Comparison of ENCODE assay signal across 21 cellular contexts in the genomic region with DNA sequence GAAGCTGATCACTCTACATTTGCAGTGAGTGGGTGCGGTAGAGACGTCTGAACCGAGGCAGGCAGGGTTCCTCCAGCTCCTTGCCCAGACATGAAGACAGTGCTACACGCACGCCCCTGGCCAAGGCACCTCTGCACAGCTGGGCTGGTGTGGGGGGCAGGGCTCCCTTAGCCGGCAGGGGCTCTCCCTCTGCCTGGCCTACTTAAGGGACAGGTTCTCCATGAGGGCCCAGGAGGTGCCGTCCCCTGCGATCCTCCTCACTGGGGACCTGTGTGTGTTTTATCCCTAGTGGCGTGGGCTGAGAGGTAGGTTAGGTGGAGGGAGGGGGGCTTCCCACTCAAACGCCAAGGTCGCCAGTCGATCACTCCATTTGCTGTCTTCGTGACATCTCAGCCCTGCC. TPM values are rescaled to one million over a fixed set of nuclear protein-coding genes. Genes with fewer than 3 reads are reported as not detected.
DNase-seq lines count a peak whose midpoint lies in the region; ATAC-seq and TF ChIP-seq lines count a peak whose summit lies in the region.
"Had no signal": no experiment of that assay in that cellular context is flagged by ENCODE, and none has a peak within 500 bp of the region (broad histone marks: within the 10 kb centered on the region; RNA-seq: fewer than 3 reads in every experiment).

No MANE protein-coding gene starts in this region.

- BruUV-seq in MCF 10A (replicated peaks; lab: Mats Ljungman, UMichigan), result no TSS peak
- BruUV-seq in OCI-LY7 (replicated peaks; lab: Mats Ljungman, UMichigan), result no TSS peak

- H4K8ac ChIP-seq in neuronal stem cell (ENCODE audit: low read depth, low read length), result no peak overlapping the region

- H2BK15ac ChIP-seq in neuronal stem cell (ENCODE audit: low read length), result no peak overlapping the region

- H3K27ac Mint-ChIP-seq in MCF 10A (ENCODE audit: low read depth, unreplicated experiment), result no peak overlapping the region
- H3K27ac Mint-ChIP-seq: activated naive CD4-positive, alpha-beta T cell treated with anti-CD3 and anti-CD28 coated beads, Interleukin-2, amount 10 ng/mL, durations not matched to agents 7 days and 5 days; CD4-positive, alpha-beta T cell; T-helper 2 cell treated with Interferon-gamma antibody and Interleukin-4, amounts not matched to agents 5 μg/mL and 100 μg/mL, for 36 hours had no signal

- no peak overlapping the region for H3K18ac ChIP-seq in neuronal stem cell (ENCODE audit: low read length)

- H2AK5ac ChIP-seq in neuronal stem cell (ENCODE audit: low read depth, low read length), result no peak overlapping the region

- peaks cover 21% of the 10 kb centered on the region for H3K36me3 Mint-ChIP-seq in MCF 10A (ENCODE audit: insufficient read depth, unreplicated experiment)

- H3K4me2 ChIP-seq in neuronal stem cell (ENCODE audit: insufficient read depth, low read length, poor library complexity, severe bottlenecking) (no peak overlapping the region), OCI-LY7 (ENCODE audit: low read length) (no peak overlapping the region)

- CTCF ChIA-PET in MCF 10A (lab: Yijun Ruan, JAX), result interaction anchor here (0.8 to 1.2 kb wide), 3 partner anchors 34 to 1142 kb away, joined by 3 to 4 read pairs (median 3); no protein-coding TSS in a partner anchor
- CTCF ChIA-PET in OCI-LY7 (lab: Charles Lee; ENCODE audit: unreplicated experiment), result no interaction called here

- no peak overlapping the region for H3K4ac ChIP-seq in neuronal stem cell (ENCODE audit: low read length)

- H3K4me3 Mint-ChIP-seq in MCF 10A (ENCODE audit: unreplicated experiment), result no peak overlapping the region
- H3K4me3 Mint-ChIP-seq: activated naive CD4-positive, alpha-beta T cell treated with anti-CD3 and anti-CD28 coated beads, Interleukin-2, amount 10 ng/mL, durations not matched to agents 7 days and 5 days; CD4-positive, alpha-beta T cell; naive B cell; T-helper 2 cell treated with Interferon-gamma antibody and Interleukin-4, amounts not matched to agents 5 μg/mL and 100 μg/mL, for 36 hours had no signal

- H3K79me2 ChIP-seq in OCI-LY7 (ENCODE audit: insufficient read depth, low read depth, low read length), result no peaks in the 10 kb centered on the region

- peaks cover 5 to 22% of the 10 kb centered on the region in 2 donors for H3K4me1 ChIP-seq in breast epithelium
- H3K4me1 ChIP-seq in esophagus muscularis mucosa, result peaks cover 40 to 57% (median 54%) of the 10 kb centered on the region in 4 donors
- peaks cover 0 to 2% of the 10 kb centered on the region in 2 donors for H3K4me1 ChIP-seq in neuronal stem cell (ENCODE audit: control insufficient read depth in 2 of 2, insufficient read depth in 1 of 2, low read depth in 1 of 2, low read length in 2 of 2)
- peaks cover 43 to 57% (median 52%) of the 10 kb centered on the region in 4 donors for H3K4me1 ChIP-seq in upper lobe of left lung
- no peaks in the 10 kb centered on the region for H3K4me1 ChIP-seq in OCI-LY7 (ENCODE audit: insufficient read depth, low read length, poor library complexity, severe bottlenecking)

- TF ChIP-seq CTCF in breast epithelium (IDR thresholded peaks at IDR 0.05), result no peak
- TF ChIP-seq CTCF in MCF 10A (IDR thresholded peaks at IDR 0.05; ENCODE audit: unreplicated experiment), result no peak
- TF ChIP-seq CTCF in esophagus muscularis mucosa (IDR thresholded peaks at IDR 0.05), result no peak
- no peak for TF ChIP-seq CTCF in upper lobe of left lung (IDR thresholded peaks at IDR 0.05)
- TF ChIP-seq CTCF in OCI-LY7 (conservative IDR thresholded peaks at IDR 0.05; ENCODE audit: low read length), result no peak

- no peaks in the 10 kb centered on the region for H3K9me2 ChIP-seq in OCI-LY7 (ENCODE audit: insufficient read depth, low read length)

- H3K27ac ChIP-seq in breast epithelium, result peak overlapping the region; percentile 50 to 80
- peak overlapping the region; percentile 58 to 84 (median 82) for H3K27ac ChIP-seq in esophagus muscularis mucosa (replicated peaks in 1 of 4)
- H3K27ac ChIP-seq in neuronal stem cell (replicated peaks; ENCODE audit: low read length), result no peak overlapping the region
- H3K27ac ChIP-seq in upper lobe of left lung, result peak overlapping the region; percentile 82 to 93 (median 86)
- H3K27ac ChIP-seq in OCI-LY7 (ENCODE audit: low read depth, low read length, poor library complexity, severe bottlenecking), result no peak overlapping the region
- H3K27ac ChIP-seq: brain microvascular endothelial cell, SJCRH30 had no signal

- peaks cover 8% of the 10 kb centered on the region for H3K36me3 ChIP-seq in breast epithelium
- peaks cover 15 to 21% (median 18%) of the 10 kb centered on the region in 4 donors for H3K36me3 ChIP-seq in esophagus muscularis mucosa
- H3K36me3 ChIP-seq in neuronal stem cell (replicated peaks in 1 of 2; ENCODE audit: control insufficient read depth in 2 of 2, insufficient read depth in 2 of 2, low read length in 2 of 2), result peaks cover 12 to 20% of the 10 kb centered on the region in 2 donors
- peaks cover 2 to 20% (median 15%) of the 10 kb centered on the region in 4 donors for H3K36me3 ChIP-seq in upper lobe of left lung
- peaks cover 14% of the 10 kb centered on the region; the same call in 1 of the 2 replicates for H3K36me3 ChIP-seq in OCI-LY7 (ENCODE audit: insufficient read depth, low read length)
- H3K36me3 ChIP-seq: SJCRH30 had no signal

- no peaks in the 10 kb centered on the region for H3K9me3 Mint-ChIP-seq in MCF 10A (ENCODE audit: unreplicated experiment)
- H3K9me3 Mint-ChIP-seq: activated naive CD4-positive, alpha-beta T cell treated with anti-CD3 and anti-CD28 coated beads, Interleukin-2, amount 10 ng/mL, durations not matched to agents 7 days and 5 days; CD4-positive, alpha-beta T cell; naive B cell; T-helper 2 cell treated with Interferon-gamma antibody and Interleukin-4, amounts not matched to agents 5 μg/mL and 100 μg/mL, for 36 hours had no signal

- 82% methylated on average over 11 of the region's 13 CpGs for WGBS in esophagus muscularis mucosa
- no CpG with 5 or more reads among the region's 13 CpGs for WGBS in neuronal stem cell (ENCODE audit: extremely low coverage in 2 of 2, insufficient read length in 2 of 2, insufficient replicate concordance in 1 of 2), 2 donors
- WGBS in upper lobe of left lung, 2 donors, result 75% methylated on average over 7 to 10 of the region's 13 CpGs

- H4K91ac ChIP-seq in neuronal stem cell (ENCODE audit: low read depth, low read length, poor library complexity), result no peak overlapping the region

- TF ChIP-seq POLR2A in breast epithelium (IDR thresholded peaks at IDR 0.05) (no peak), esophagus muscularis mucosa (IDR thresholded peaks at IDR 0.05; ENCODE audit: low read depth) (no peak), upper lobe of left lung (IDR thresholded peaks at IDR 0.05) (no peak)

- H2BK120ac ChIP-seq in neuronal stem cell (ENCODE audit: low read depth, low read length), result no peak overlapping the region

- DNase-seq in breast epithelium (ENCODE audit: low spot score in 2 of 2), result no peak
- DNase-seq in MCF 10A (ENCODE audit: unreplicated experiment), result no peak
- DNase-seq in esophagus muscularis mucosa (ENCODE audit: extremely low spot score), result no peak
- no peak for DNase-seq in neuronal stem cell (ENCODE audit: low spot score)
- peak in 1 of 2 donors; percentile 56 for DNase-seq in upper lobe of left lung
- DNase-seq in OCI-LY7 (ENCODE audit: low spot score), result no peak
- DNase-seq: 8988T; activated CD4-positive, alpha-beta T cell treated with anti-CD3 and anti-CD28 coated beads for 1 hour; activated CD8-positive, alpha-beta memory T cell treated with anti-CD3 and anti-CD28 coated beads, Interleukin-2, amount 50 U/mL, for 48 hours; activated naive CD4-positive, alpha-beta T cell treated with anti-CD3 and anti-CD28 coated beads, Interleukin-2, amount 10 ng/mL, durations not matched to agents 7 days and 5 days; brain microvascular endothelial cell; CD4-positive, alpha-beta T cell; EL; islet precursor cell; naive B cell; NCI-H1436 treated with DMSO at 0.1 percent for 48 hours; NCI-H446; SJCRH30 had no signal

- no peaks in the 10 kb centered on the region for H3K27me3 Mint-ChIP-seq in MCF 10A (ENCODE audit: insufficient read depth, unreplicated experiment)
- H3K27me3 Mint-ChIP-seq: CD4-positive, alpha-beta T cell; naive B cell had no signal

- no peaks in the 10 kb centered on the region for H3K27me3 ChIP-seq in breast epithelium
- no peaks in the 10 kb centered on the region for H3K27me3 ChIP-seq in esophagus muscularis mucosa
- peaks cover 0 to 2% (median 0%) of the 10 kb centered on the region in 3 experiments for H3K27me3 ChIP-seq in neuronal stem cell (ENCODE audit: control insufficient read depth in 3 of 3, insufficient read depth in 3 of 3, low read depth in 1 of 3, low read length in 3 of 3)
- H3K27me3 ChIP-seq in upper lobe of left lung, result no peaks in the 10 kb centered on the region
- H3K27me3 ChIP-seq: brain microvascular endothelial cell, SJCRH30 had no signal

- H2AFZ ChIP-seq in neuronal stem cell (ENCODE audit: low read length) (peak overlapping the region; percentile 38), OCI-LY7 (ENCODE audit: low read length) (no peak overlapping the region)

- H3K9me3 ChIP-seq in breast epithelium (no peaks in the 10 kb centered on the region), esophagus muscularis mucosa (no peaks in the 10 kb centered on the region), neuronal stem cell (replicated peaks in 1 of 2; ENCODE audit: control insufficient read depth in 2 of 2, insufficient read depth in 1 of 2, low read depth in 1 of 2, low read length in 2 of 2) (no peaks in the 10 kb centered on the region), upper lobe of left lung (no peaks in the 10 kb centered on the region), OCI-LY7 (ENCODE audit: low read length) (no peaks in the 10 kb centered on the region)
- H3K9me3 ChIP-seq: SJCRH30 had no signal

- ATAC-seq in upper lobe of left lung (ENCODE audit: low FRiP score in 2 of 2) (no peak), HG03342 (IDR thresholded peaks at IDR 0.05; ENCODE audit: unreplicated experiment) (no peak), HG02970 (IDR thresholded peaks at IDR 0.05; ENCODE audit: low FRiP score, unreplicated experiment) (no peak)

- no peak for TF ChIP-seq EP300 in esophagus muscularis mucosa (IDR thresholded peaks at IDR 0.05)
- no peak for TF ChIP-seq EP300 in upper lobe of left lung (IDR thresholded peaks at IDR 0.05)

- H3K14ac ChIP-seq in neuronal stem cell (ENCODE audit: low read length), result no peak overlapping the region

- peak overlapping the region; percentile 29 for H2BK5ac ChIP-seq in neuronal stem cell (ENCODE audit: low read length)

- no peaks in the 10 kb centered on the region for H4K20me1 ChIP-seq in OCI-LY7 (ENCODE audit: insufficient read depth, low read length)

- peaks cover 28% of the 10 kb centered on the region for H3K4me1 Mint-ChIP-seq in MCF 10A (ENCODE audit: insufficient read depth, unreplicated experiment)

- no peak overlapping the region for H3K9ac ChIP-seq in neuronal stem cell (ENCODE audit: low read depth, low read length, poor library complexity)

- intact Hi-C loops in breast epithelium (cut with DNase I; ENCODE audit: low total_unique reads) (loop anchor here (10.0 kb wide), 1 partner anchor 143 kb away; the partner anchor contains the start of gene RBM17), MCF 10A (cut with micrococcal nuclease) (no loop called here), esophagus muscularis mucosa (cut with DNase I) (no loop called here), OCI-LY7 (cut with micrococcal nuclease; ENCODE audit: unreplicated experiment) (loop anchor here (10.0 kb wide), 1 partner anchor 463 kb away; no protein-coding TSS in a partner anchor)

- H3K4me3 ChIP-seq in breast epithelium, result no peak overlapping the region
- H3K4me3 ChIP-seq in esophagus muscularis mucosa, result peak overlapping the region in 1 of 4 donors; percentile 7
- no peak overlapping the region for H3K4me3 ChIP-seq in neuronal stem cell (ENCODE audit: low read length in 2 of 2)
- peak overlapping the region in 1 of 4 donors; percentile 22 for H3K4me3 ChIP-seq in upper lobe of left lung
- no peak overlapping the region for H3K4me3 ChIP-seq in OCI-LY7 (ENCODE audit: low read depth, low read length, poor library complexity, severe bottlenecking)
- H3K4me3 ChIP-seq: SJCRH30 had no signal

- peak overlapping the region; percentile 82 for H3K23ac ChIP-seq in neuronal stem cell (ENCODE audit: low read depth, low read length, poor library complexity)

- POLR2A ChIA-PET in MCF 10A (lab: Yijun Ruan, JAX) (no interaction called here), OCI-LY7 (lab: Charles Lee) (no interaction called here)

- no peak overlapping the region for H2BK12ac ChIP-seq in neuronal stem cell (ENCODE audit: low read length)

- H3K79me1 ChIP-seq in neuronal stem cell (ENCODE audit: low read depth, low read length), result no peaks in the 10 kb centered on the region

RNA-seq across cellular contexts. Expression of gene IL15RA, which starts 35.3 kb away (rescaled TPM):
- total RNA-seq in breast epithelium, result 10 to 100 TPM; 15.1 to 35.7 (median 25.9) TPM
- 6.0 and 7.9 TPM in 2 replicates for total RNA-seq in MCF 10A (2022)
- 10 to 100 TPM; 19.5 to 30.1 (median 24.2) TPM for total RNA-seq in esophagus muscularis mucosa
- polyA plus RNA-seq in neuronal stem cell (2013, experiment 1 of 2), result not detected
- polyA plus RNA-seq in neuronal stem cell (2013, experiment 2 of 2), result not detected
- 10 to 100 TPM; 28.0 to 72.6 (median 35.1) TPM for total RNA-seq in upper lobe of left lung
- total RNA-seq in OCI-LY7 (2014; rRNA removed; shearing (Covaris generic)), result 5.5 and 14.5 TPM in 2 replicates
- 5.9 and 7.6 TPM in 2 replicates for total RNA-seq in OCI-LY7 (2022)
- total RNA-seq: SJCRH30 had no signal

RNA-seq across cellular contexts. Expression of gene FBH1, which starts 52.0 kb away (rescaled TPM):
- total RNA-seq in breast epithelium (100 to 1,000 TPM in 2 of 3 donors, 10 to 100 TPM in 1; 91.2 to 115 (median 109) TPM), MCF 10A (2022) (61.8 and 70.5 TPM in 2 replicates), esophagus muscularis mucosa (10 to 100 TPM; 90.3 to 93.0 (median 92.3) TPM), upper lobe of left lung (100 to 1,000 TPM in 2 of 6 donors, 10 to 100 TPM in 4; 62.4 to 186 (median 77.4) TPM), OCI-LY7 (2022) (58.1 and 67.4 TPM in 2 replicates)
- polyA plus RNA-seq in neuronal stem cell (2013, experiment 1 of 2), result 23.7 TPM
- polyA plus RNA-seq in neuronal stem cell (2013, experiment 2 of 2), result 24.3 TPM
- 61.9 and 65.6 TPM in 2 replicates for total RNA-seq in OCI-LY7 (2014; rRNA removed; shearing (Covaris generic))

RNA-seq across cellular contexts. Expression of gene ANKRD16, which starts 52.3 kb away (rescaled TPM):
- total RNA-seq in breast epithelium, result 10 to 100 TPM in 1 of 3 donors, 1 to 10 TPM in 2; 5.9 to 13.1 (median 8.8) TPM
- 9.9 and 10.6 TPM in 2 replicates for total RNA-seq in MCF 10A (2022)
- total RNA-seq in esophagus muscularis mucosa, result 1 to 10 TPM; 5.1 to 9.0 (median 5.9) TPM
- 5.0 TPM for polyA plus RNA-seq in neuronal stem cell (2013, experiment 1 of 2)
- 4.8 TPM for polyA plus RNA-seq in neuronal stem cell (2013, experiment 2 of 2)
- 10 to 100 TPM in 2 of 6 donors, 1 to 10 TPM in 4; 4.3 to 27.2 (median 7.5) TPM for total RNA-seq in upper lobe of left lung
- 7.9 and 15.2 TPM in 2 replicates for total RNA-seq in OCI-LY7 (2014; rRNA removed; shearing (Covaris generic))
- total RNA-seq in OCI-LY7 (2022), result 12.0 and 15.0 TPM in 2 replicates

Comparison
In these comparisons a context has a peak if more than half of its experiments do, and no peak if none do; other contexts are left out.
1. intact Hi-C loops: an anchor here in breast epithelium (10.0 kb wide) and OCI-LY7 (10.0 kb wide); none called in MCF 10A and esophagus muscularis mucosa.
2. H3K27ac ChIP-seq: peak in breast epithelium (2 of 2), esophagus muscularis mucosa (4 of 4) and upper lobe of left lung (4 of 4); none in neuronal stem cell (single experiment) and OCI-LY7 (single experiment).